Comparison of ENCODE assay signal across 17 cellular contexts in the genomic region with DNA sequence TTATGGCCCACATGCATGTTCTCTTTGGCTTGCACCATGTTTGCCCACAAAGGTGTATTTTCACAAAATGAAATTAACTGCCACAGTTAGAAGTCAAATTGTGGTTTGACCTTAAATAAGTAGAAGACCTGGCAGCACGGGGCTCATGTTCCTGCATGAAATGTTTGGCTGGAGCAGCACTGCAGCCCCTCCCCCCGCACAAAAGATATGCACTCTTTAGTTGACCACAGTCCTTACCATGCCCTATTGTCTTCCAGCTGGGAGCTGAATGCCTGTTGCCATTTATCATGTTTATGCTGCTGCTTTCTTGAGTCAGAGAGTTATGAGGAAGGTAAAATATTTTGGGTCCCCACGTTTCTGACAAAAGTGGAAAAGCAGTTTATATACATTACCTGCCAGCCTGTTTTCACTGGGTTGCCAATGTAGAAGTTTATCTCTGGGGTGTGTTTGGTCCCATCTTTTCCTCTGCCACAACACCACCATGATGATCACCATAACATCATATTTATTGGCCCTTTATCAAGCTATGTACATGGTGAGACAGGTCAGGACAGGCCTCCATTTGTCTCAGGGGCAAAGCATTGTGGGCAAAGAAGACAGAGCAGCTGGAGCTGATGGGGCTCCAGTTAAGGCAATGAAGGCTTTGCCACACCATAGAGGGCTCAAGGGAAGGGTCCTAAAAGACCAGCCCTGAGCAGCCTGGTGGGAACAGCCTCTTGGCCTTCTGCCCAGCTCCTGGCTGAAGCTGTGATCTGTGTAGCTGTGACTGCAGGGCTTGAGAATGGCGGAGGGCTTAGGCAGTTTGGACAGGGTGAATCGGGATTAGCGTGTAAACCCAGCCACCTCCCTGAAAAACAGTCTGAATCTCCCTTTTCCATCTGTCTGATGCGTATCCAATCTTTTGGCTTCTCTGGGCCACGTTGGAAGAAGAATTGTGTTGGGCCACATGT. TPM values are rescaled to one million over a fixed set of nuclear protein-coding genes. Genes with fewer than 3 reads are reported as not detected.
DNase-seq lines count a peak whose midpoint lies in the region; ATAC-seq and TF ChIP-seq lines count a peak whose summit lies in the region.
"Had no signal": no experiment of that assay in that cellular context is flagged by ENCODE, and none has a peak within 500 bp of the region (broad histone marks: within the 10 kb centered on the region; RNA-seq: fewer than 3 reads in every experiment).

No MANE protein-coding gene starts in this region.

- peaks cover 65 to 96% (median 71%) of the 10 kb centered on the region in 3 donors for H3K4me1 Mint-ChIP-seq in CD8-positive, alpha-beta memory T cell
- H3K4me1 Mint-ChIP-seq in activated naive CD8-positive, alpha-beta T cell treated with anti-CD3 and anti-CD28 coated beads, Interleukin-2, amount 50 U/mL, for 24 hours: peaks cover 81% of the 10 kb centered on the region
- peaks cover 12% of the 10 kb centered on the region for H3K4me1 Mint-ChIP-seq in mesothelial cell of epicardium

- CTCF ChIA-PET in CD8-positive, alpha-beta memory T cell (lab: Charles Lee): interaction anchor here (0.7 to 1.4 kb wide), 3 partner anchors 15 to 47 kb away, joined by 3 to 6 read pairs (median 3); no protein-coding TSS in a partner anchor

- no peaks in the 10 kb centered on the region for H3K9me3 ChIP-seq in CD8-positive, alpha-beta memory T cell (ENCODE audit: low read length)
- no peaks in the 10 kb centered on the region for H3K9me3 ChIP-seq in lower lobe of right lung

- TF ChIP-seq CTCF in mesothelial cell of epicardium (IDR thresholded peaks at IDR 0.05; ENCODE audit: unreplicated experiment) (no peak), lower lobe of right lung (IDR thresholded peaks at IDR 0.05) (no peak)

- no peak overlapping the region for H3K27ac ChIP-seq in CD8-positive, alpha-beta memory T cell (ENCODE audit: low read depth, low read length)
- no peak overlapping the region for H3K27ac ChIP-seq in lower lobe of right lung
- H3K27ac ChIP-seq: 22Rv1, C4-2B, cardiac muscle cell had no signal

- DNase-seq in DMS 273 (lab: John Stamatoyannopoulos, UW; ENCODE audit: unreplicated experiment): peak; percentile 38
- DNase-seq in DMS 273 treated with DMSO at 0.1 percent for 48 hours (lab: John Stamatoyannopoulos, UW): no peak
- no peak for DNase-seq in CD8-positive, alpha-beta memory T cell
- no peak for DNase-seq in activated naive CD8-positive, alpha-beta T cell treated with anti-CD3 and anti-CD28 coated beads, Interleukin-2, amount 50 U/mL, for 24 hours
- no peak for DNase-seq in mesothelial cell of epicardium (ENCODE audit: low spot score in 2 of 2, unreplicated experiment in 2 of 2)
- DNase-seq in DMS153 treated with DMSO at 0.1 percent for 48 hours (lab: John Stamatoyannopoulos, UW; ENCODE audit: unreplicated experiment): no peak
- no peak for DNase-seq in NCI-H510A (lab: John Stamatoyannopoulos, UW)
- DNase-seq in lower lobe of right lung: no peak
- DNase-seq: activated CD4-positive, alpha-beta T cell treated with anti-CD3 and anti-CD28 coated beads for 4 hours; SHP77; trophoblast cell had no signal

- H3K36me3 ChIP-seq in CD8-positive, alpha-beta memory T cell (ENCODE audit: insufficient read depth, low read length): peaks cover 28% of the 10 kb centered on the region
- no peaks in the 10 kb centered on the region for H3K36me3 ChIP-seq in lower lobe of right lung
- H3K36me3 ChIP-seq: cardiac muscle cell had no signal

- H3K9me3 Mint-ChIP-seq in CD8-positive, alpha-beta memory T cell: no peaks in the 10 kb centered on the region
- H3K9me3 Mint-ChIP-seq in activated naive CD8-positive, alpha-beta T cell treated with anti-CD3 and anti-CD28 coated beads, Interleukin-2, amount 50 U/mL, for 24 hours: no peaks in the 10 kb centered on the region
- H3K9me3 Mint-ChIP-seq in mesothelial cell of epicardium: no peaks in the 10 kb centered on the region
- H3K9me3 Mint-ChIP-seq: stimulated activated memory B cell treated with anti-CD40 and anti-IgM and Interleukin-4, amounts not matched to agents 10 μg/mL and 1 μg/mL and 100 μg/mL, for 72 hours had no signal

- peak overlapping the region; percentile 29 to 94 (median 74) for H3K27ac Mint-ChIP-seq in CD8-positive, alpha-beta memory T cell
- H3K27ac Mint-ChIP-seq in activated naive CD8-positive, alpha-beta T cell treated with anti-CD3 and anti-CD28 coated beads, Interleukin-2, amount 50 U/mL, for 24 hours: peak overlapping the region; percentile 41
- peak overlapping the region; percentile 56 for H3K27ac Mint-ChIP-seq in mesothelial cell of epicardium
- H3K27ac Mint-ChIP-seq: stimulated activated memory B cell treated with anti-CD40 and anti-IgM and Interleukin-4, amounts not matched to agents 10 μg/mL and 1 μg/mL and 100 μg/mL, for 72 hours had no signal

- ATAC-seq in activated naive CD8-positive, alpha-beta T cell treated with anti-CD3 and anti-CD28 coated beads, Interleukin-2, amount 50 U/mL, for 24 hours: no peak
- ATAC-seq in lower lobe of right lung: no peak
- ATAC-seq: stimulated activated memory B cell treated with anti-CD40 and anti-IgM and Interleukin-4, amounts not matched to agents 10 μg/mL and 1 μg/mL and 100 μg/mL, for 72 hours had no signal

- peaks cover 21 to 62% (median 41%) of the 10 kb centered on the region in 3 donors for H3K36me3 Mint-ChIP-seq in CD8-positive, alpha-beta memory T cell
- H3K36me3 Mint-ChIP-seq in activated naive CD8-positive, alpha-beta T cell treated with anti-CD3 and anti-CD28 coated beads, Interleukin-2, amount 50 U/mL, for 24 hours (ENCODE audit: low read depth): peaks cover 54% of the 10 kb centered on the region
- no peaks in the 10 kb centered on the region for H3K36me3 Mint-ChIP-seq in mesothelial cell of epicardium
- H3K36me3 Mint-ChIP-seq: stimulated activated memory B cell treated with anti-CD40 and anti-IgM and Interleukin-4, amounts not matched to agents 10 μg/mL and 1 μg/mL and 100 μg/mL, for 72 hours had no signal

- H3K4me1 ChIP-seq in CD8-positive, alpha-beta memory T cell (ENCODE audit: insufficient read depth, low read length): peaks cover 65% of the 10 kb centered on the region
- no peaks in the 10 kb centered on the region for H3K4me1 ChIP-seq in lower lobe of right lung

- H3K27me3 ChIP-seq in CD8-positive, alpha-beta memory T cell (ENCODE audit: insufficient read depth, low read length, poor library complexity, severe bottlenecking): no peaks in the 10 kb centered on the region
- no peaks in the 10 kb centered on the region for H3K27me3 ChIP-seq in lower lobe of right lung (ENCODE audit: low read depth)
- H3K27me3 ChIP-seq: cardiac muscle cell had no signal

- H3K4me3 ChIP-seq in CD8-positive, alpha-beta memory T cell (ENCODE audit: low read length): no peak overlapping the region
- H3K4me3 ChIP-seq in lower lobe of right lung: no peak overlapping the region
- H3K4me3 ChIP-seq: cardiac muscle cell had no signal

- POLR2A ChIA-PET in CD8-positive, alpha-beta memory T cell (lab: Charles Lee): interaction anchor here (1.0 kb wide), 1 partner anchor 15 kb away, joined by 3 read pairs; no protein-coding TSS in a partner anchor

- peak overlapping the region; percentile 61 to 100 (median 71) for H3K4me3 Mint-ChIP-seq in CD8-positive, alpha-beta memory T cell
- peak overlapping the region; percentile 46 for H3K4me3 Mint-ChIP-seq in activated naive CD8-positive, alpha-beta T cell treated with anti-CD3 and anti-CD28 coated beads, Interleukin-2, amount 50 U/mL, for 24 hours
- H3K4me3 Mint-ChIP-seq in mesothelial cell of epicardium: no peak overlapping the region
- H3K4me3 Mint-ChIP-seq: activated naive CD8-positive, alpha-beta T cell; stimulated activated memory B cell treated with anti-CD40 and anti-IgM and Interleukin-4, amounts not matched to agents 10 μg/mL and 1 μg/mL and 100 μg/mL, for 72 hours had no signal

- peaks cover 0 to 1% of the 10 kb centered on the region in 2 donors for H3K27me3 Mint-ChIP-seq in CD8-positive, alpha-beta memory T cell
- peaks cover 1% of the 10 kb centered on the region for H3K27me3 Mint-ChIP-seq in activated naive CD8-positive, alpha-beta T cell treated with anti-CD3 and anti-CD28 coated beads, Interleukin-2, amount 50 U/mL, for 24 hours
- peaks cover 10% of the 10 kb centered on the region for H3K27me3 Mint-ChIP-seq in mesothelial cell of epicardium (ENCODE audit: low read depth)
- H3K27me3 Mint-ChIP-seq: activated naive CD8-positive, alpha-beta T cell had no signal

- intact Hi-C loops in lower lobe of right lung (cut with DNase I): no loop called here

RNA-seq across cellular contexts. Expression of a gene that starts 5.4 kb away (rescaled TPM):
- 10 to 100 TPM; 94.8 to 95.7 TPM for total RNA-seq in CD8-positive, alpha-beta memory T cell
- 762 TPM for polyA plus RNA-seq in CD8-positive, alpha-beta memory T cell
- total RNA-seq in mesothelial cell of epicardium: 0.13 to 0.20 TPM in 2 of 3 replicates, not detected in the other
- 29.5 TPM for total RNA-seq in lower lobe of right lung
- total RNA-seq: cardiac muscle cell, Daoy had no signal
- polyA plus RNA-seq: cardiac muscle cell had no signal

Comparison
In these comparisons a context has a peak if more than half of its experiments do, and no peak if none do; other contexts are left out.
1. RNA of a gene that starts 5.4 kb away (total RNA-seq): 94.8 to 95.7 TPM in CD8-positive, alpha-beta memory T cell and 29.5 TPM in lower lobe of right lung (single experiment); 0.13 to 0.20 TPM in mesothelial cell of epicardium; every median in the first group is over 10 times any median in the second.
2. Peak in every context shown above with its lines, with median percentiles within 50 percentile points of each other: H3K27ac Mint-ChIP-seq.